ENCODE assay signal across 32 cellular contexts in genomic region chr9:101446732-101447131, GRCh38. TPM values are rescaled to one million over a fixed set of nuclear protein-coding genes. Genes with fewer than 3 reads are reported as not detected.
"Had no signal": no experiment of that assay in that cellular context is flagged by ENCODE, and none has a peak within 500 bp of the region (broad histone marks: within the 10 kb centered on the region; RNA-seq: fewer than 3 reads in every experiment).

No MANE protein-coding gene starts in this region.

- H3K27me3 ChIP-seq: colonic mucosa, dorsolateral prefrontal cortex, gastrocnemius medialis had no signal

- H3K9me3 ChIP-seq: colonic mucosa, esophagus squamous epithelium, gastrocnemius medialis, heart right ventricle, left ventricle myocardium inferior, lower lobe of right lung, mucosa of descending colon had no signal

- ATAC-seq: effector memory CD8-positive, alpha-beta T cell; esophagus mucosa; gastrocnemius medialis; heart right ventricle; left colon; left lobe of liver; lower lobe of right lung; mucosa of descending colon; naive thymus-derived CD8-positive, alpha-beta T cell had no signal

- H3K4me3 ChIP-seq: colonic mucosa, esophagus squamous epithelium, gastrocnemius medialis, heart right ventricle, left ventricle myocardium inferior, lower lobe of right lung, mucosa of descending colon had no signal

- H3K4me1 ChIP-seq: colonic mucosa had no signal

- H3K36me3 ChIP-seq: colonic mucosa, esophagus squamous epithelium, gastrocnemius medialis, heart right ventricle, left ventricle myocardium inferior, lower lobe of right lung had no signal

- DNase-seq: colonic mucosa; dermis blood vessel endothelial cell; dorsolateral prefrontal cortex; effector CD8-positive, alpha-beta T cell; effector memory CD8-positive, alpha-beta T cell; endodermal cell; erythroblast; esophagus squamous epithelium; foreskin fibroblast; foreskin melanocyte; gastrocnemius medialis; glutamatergic neuron; head of caudate nucleus; heart right ventricle; hypothalamus; immature natural killer cell; islet precursor cell; kidney; kidney glomerular epithelial cell; left colon; left ventricle myocardium inferior; lower lobe of right lung; mesenchymal stem cell; mucosa of descending colon; naive B cell; naive thymus-derived CD8-positive, alpha-beta T cell had no signal

- H3K27ac ChIP-seq: colonic mucosa, epithelial cell of prostate, esophagus squamous epithelium, gastrocnemius medialis, heart right ventricle, left ventricle myocardium inferior, lower lobe of right lung had no signal

RNA-seq across cellular contexts. Expression of gene ALDOB, which starts 11.2 kb away (rescaled TPM):
- total RNA-seq: esophagus squamous epithelium; glomerular endothelial cell; mesothelial cell of epicardium; myocyte; naive thymus-derived CD8-positive, alpha-beta T cell had no signal
- polyA plus RNA-seq: immature natural killer cell; naive thymus-derived CD8-positive, alpha-beta T cell had no signal
